In the genomic region with DNA sequence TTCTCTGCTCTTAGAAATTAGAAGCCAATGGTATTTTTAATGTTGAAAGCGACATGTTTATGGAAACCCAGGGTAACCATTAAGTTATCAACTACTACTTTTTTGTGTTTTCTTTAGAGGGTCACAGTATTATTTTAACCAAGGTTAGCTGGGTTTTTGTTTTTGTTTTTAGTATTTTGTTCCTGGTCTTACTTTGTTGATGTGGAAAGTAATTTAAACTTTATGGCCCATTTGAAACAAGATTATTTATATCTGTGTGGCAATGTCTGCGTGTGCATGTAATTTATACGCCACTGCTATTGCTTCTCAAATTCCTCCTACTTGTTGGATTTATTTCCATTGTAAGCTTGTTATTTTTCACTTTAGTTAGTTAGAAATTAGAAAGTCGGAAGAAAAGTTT, we compare ENCODE assay signal across 25 cellular contexts.
"Had no signal": no experiment of that assay in that cellular context is flagged by ENCODE, and none has a peak within 500 bp of the region (broad histone marks: within the 10 kb centered on the region; RNA-seq: fewer than 3 reads in every experiment).

No MANE protein-coding gene starts in this region.

- H3K4me3 ChIP-seq: adrenal gland, body of pancreas, left lung, lower lobe of right lung, pancreas, psoas muscle, right atrium auricular region, spleen had no signal

- H3K36me3 Mint-ChIP-seq: activated naive CD8-positive, alpha-beta T cell had no signal

- H3K4me3 Mint-ChIP-seq: activated CD4-positive, alpha-beta T cell treated with anti-CD3 and anti-CD28 coated beads for 36 hours; activated naive CD8-positive, alpha-beta T cell; T-helper 2 cell treated with Interferon-gamma antibody and Interleukin-4, amounts not matched to agents 5 μg/mL and 100 μg/mL, for 36 hours had no signal

- DNase-seq: activated CD4-positive, alpha-beta T cell treated with anti-CD3 and anti-CD28 coated beads for 36 hours; activated CD4-positive, CD25-positive, alpha-beta regulatory T cell; activated CD8-positive, alpha-beta memory T cell treated with anti-CD3 and anti-CD28 coated beads for 24 hours; activated effector memory CD4-positive, alpha-beta T cell treated with Interleukin-2 at 50 U/mL for 16 hours; activated naive CD4-positive, alpha-beta T cell treated with Interleukin-2 at 50 U/mL for 16 hours; adrenal gland; aorta; body of pancreas; effector CD4-positive, alpha-beta T cell; foreskin keratinocyte; kidney glomerular epithelial cell; left lung; lower lobe of right lung; mesendoderm; nucleus accumbens; pancreas; psoas muscle; spleen; stimulated activated naive CD4-positive, alpha-beta T cell treated with Interleukin-2 at 50 U/mL for 16 hours; T-helper 1 cell had no signal

- H3K36me3 ChIP-seq: adrenal gland, left lung, lower lobe of right lung, pancreas, right atrium auricular region, spleen had no signal

- H3K9me3 Mint-ChIP-seq: T-helper 2 cell treated with Interferon-gamma antibody and Interleukin-4, amounts not matched to agents 5 μg/mL and 100 μg/mL, for 36 hours had no signal

- ATAC-seq: activated CD4-positive, alpha-beta T cell treated with anti-CD3 and anti-CD28 coated beads for 36 hours; body of pancreas; foreskin keratinocyte; left lung; lower lobe of right lung; pancreas; psoas muscle had no signal

- H3K4me1 Mint-ChIP-seq: activated CD4-positive, alpha-beta T cell treated with anti-CD3 and anti-CD28 coated beads for 36 hours had no signal

- H3K27ac Mint-ChIP-seq: activated CD4-positive, alpha-beta T cell treated with anti-CD3 and anti-CD28 coated beads for 36 hours; activated naive CD8-positive, alpha-beta T cell; T-helper 2 cell treated with Interferon-gamma antibody and Interleukin-4, amounts not matched to agents 5 μg/mL and 100 μg/mL, for 36 hours had no signal

- FAIRE-seq: colon, pancreas, urothelium cell line had no signal

- H3K27me3 ChIP-seq: adrenal gland, body of pancreas, foreskin keratinocyte, left lung, right atrium auricular region, spleen had no signal

- H3K27me3 Mint-ChIP-seq: activated CD4-positive, alpha-beta T cell treated with anti-CD3 and anti-CD28 coated beads for 36 hours; activated naive CD8-positive, alpha-beta T cell had no signal

- H3K27ac ChIP-seq: adrenal gland, body of pancreas, foreskin keratinocyte, left lung, lower lobe of right lung, pancreas, psoas muscle, right atrium auricular region, spleen had no signal

- H3K4me1 ChIP-seq: body of pancreas, foreskin keratinocyte, lower lobe of right lung had no signal

- H3K9me3 ChIP-seq: adrenal gland, body of pancreas, left lung, lower lobe of right lung, pancreas, psoas muscle, right atrium auricular region, spleen had no signal
